ENCODE assay signal across 8 cellular contexts in the genomic region with DNA sequence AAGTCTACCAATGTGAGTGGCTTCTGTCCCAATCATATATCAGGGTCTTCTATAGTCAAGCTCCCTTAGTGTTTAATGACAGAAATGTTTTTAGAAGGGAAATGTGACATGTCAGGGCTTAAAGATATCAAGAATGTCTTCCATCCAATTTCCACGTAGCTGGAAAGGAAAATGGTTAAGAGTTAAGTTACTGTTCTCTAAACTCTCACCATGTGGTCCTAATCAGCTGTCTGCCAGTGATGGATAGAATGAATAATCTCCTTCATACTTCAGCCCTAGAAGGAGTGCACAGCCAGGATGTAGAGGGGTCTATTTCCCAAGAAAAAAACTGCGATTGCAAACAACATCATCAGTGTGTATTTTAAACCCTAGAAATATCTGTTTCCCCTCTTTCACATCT. TPM values are rescaled to one million over a fixed set of nuclear protein-coding genes. Genes with fewer than 3 reads are reported as not detected.
"Had no signal": no experiment of that assay in that cellular context is flagged by ENCODE, and none has a peak within 500 bp of the region (broad histone marks: within the 10 kb centered on the region; RNA-seq: fewer than 3 reads in every experiment).

No MANE protein-coding gene starts in this region.

- H3K36me3 ChIP-seq: HAP-1 had no signal

- DNase-seq: GOT3, H7, HFFc6, IMR-90, KG1 had no signal

- H3K4me3 ChIP-seq: HAP-1, K562 had no signal

RNA-seq across cellular contexts. Expression of a gene that starts 36.3 kb away (rescaled TPM):
- total RNA-seq: HT-29 had no signal
